2 cellular contexts compared by ENCODE assay signal in the genomic region with DNA sequence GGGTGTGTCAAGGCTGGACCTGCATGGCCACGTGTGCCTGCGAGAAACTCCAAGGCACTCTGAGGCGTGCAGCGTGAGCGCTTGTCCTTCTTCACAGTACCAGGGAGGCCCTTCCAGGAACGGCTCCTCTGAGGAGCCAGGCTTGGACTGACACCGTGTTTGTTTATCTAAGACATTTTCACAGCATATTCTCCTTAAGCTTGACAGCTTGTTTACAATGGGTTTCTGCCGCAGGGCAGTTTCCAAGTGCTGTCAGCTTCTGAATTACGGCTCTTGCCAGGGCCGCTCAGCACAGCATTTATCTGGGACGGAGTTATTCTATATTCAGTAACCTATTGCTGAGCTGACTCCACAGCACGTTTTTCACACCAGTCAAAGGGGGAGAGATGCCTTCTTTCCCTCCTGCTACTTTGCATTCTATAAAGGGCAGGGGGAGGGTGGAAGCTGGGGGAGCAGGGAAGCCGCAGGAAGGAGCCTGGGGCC.
TF ChIP-seq lines count a peak whose summit lies in the region.

No MANE protein-coding gene starts in this region.

TF ChIP-seq in GM23338, 12 proteins besides CTCF, POLR2A, EP300 and RAD21 (continues in another document):
- TF ChIP-seq EZH2 (IDR thresholded peaks at IDR 0.05; ENCODE audit: low read depth, unreplicated experiment) (no peak), ZNF114 (CRISPR knock-in tag; IDR thresholded peaks at IDR 0.05) (no peak), NANOG (IDR thresholded peaks at IDR 0.05; ENCODE audit: borderline replicate concordance) (no peak), STAT1 (IDR thresholded peaks at IDR 0.05; ENCODE audit: unreplicated experiment) (no peak), JUNB (IDR thresholded peaks at IDR 0.05; ENCODE audit: unreplicated experiment) (no peak), POLR2AphosphoS5 (IDR thresholded peaks at IDR 0.05; ENCODE audit: low read depth) (no peak), ZNF331 (CRISPR knock-in tag; IDR thresholded peaks at IDR 0.05; ENCODE audit: low read depth) (no peak)
- TF ChIP-seq, protein P1, sequence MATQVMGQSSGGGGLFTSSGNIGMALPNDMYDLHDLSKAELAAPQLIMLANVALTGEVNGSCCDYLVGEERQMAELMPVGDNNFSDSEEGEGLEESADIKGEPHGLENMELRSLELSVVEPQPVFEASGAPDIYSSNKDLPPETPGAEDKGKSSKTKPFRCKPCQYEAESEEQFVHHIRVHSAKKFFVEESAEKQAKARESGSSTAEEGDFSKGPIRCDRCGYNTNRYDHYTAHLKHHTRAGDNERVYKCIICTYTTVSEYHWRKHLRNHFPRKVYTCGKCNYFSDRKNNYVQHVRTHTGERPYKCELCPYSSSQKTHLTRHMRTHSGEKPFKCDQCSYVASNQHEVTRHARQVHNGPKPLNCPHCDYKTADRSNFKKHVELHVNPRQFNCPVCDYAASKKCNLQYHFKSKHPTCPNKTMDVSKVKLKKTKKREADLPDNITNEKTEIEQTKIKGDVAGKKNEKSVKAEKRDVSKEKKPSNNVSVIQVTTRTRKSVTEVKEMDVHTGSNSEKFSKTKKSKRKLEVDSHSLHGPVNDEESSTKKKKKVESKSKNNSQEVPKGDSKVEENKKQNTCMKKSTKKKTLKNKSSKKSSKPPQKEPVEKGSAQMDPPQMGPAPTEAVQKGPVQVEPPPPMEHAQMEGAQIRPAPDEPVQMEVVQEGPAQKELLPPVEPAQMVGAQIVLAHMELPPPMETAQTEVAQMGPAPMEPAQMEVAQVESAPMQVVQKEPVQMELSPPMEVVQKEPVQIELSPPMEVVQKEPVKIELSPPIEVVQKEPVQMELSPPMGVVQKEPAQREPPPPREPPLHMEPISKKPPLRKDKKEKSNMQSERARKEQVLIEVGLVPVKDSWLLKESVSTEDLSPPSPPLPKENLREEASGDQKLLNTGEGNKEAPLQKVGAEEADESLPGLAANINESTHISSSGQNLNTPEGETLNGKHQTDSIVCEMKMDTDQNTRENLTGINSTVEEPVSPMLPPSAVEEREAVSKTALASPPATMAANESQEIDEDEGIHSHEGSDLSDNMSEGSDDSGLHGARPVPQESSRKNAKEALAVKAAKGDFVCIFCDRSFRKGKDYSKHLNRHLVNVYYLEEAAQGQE (IDR thresholded peaks at IDR 0.05; ENCODE audit: unreplicated experiment): no peak
- TF ChIP-seq, protein P2, sequence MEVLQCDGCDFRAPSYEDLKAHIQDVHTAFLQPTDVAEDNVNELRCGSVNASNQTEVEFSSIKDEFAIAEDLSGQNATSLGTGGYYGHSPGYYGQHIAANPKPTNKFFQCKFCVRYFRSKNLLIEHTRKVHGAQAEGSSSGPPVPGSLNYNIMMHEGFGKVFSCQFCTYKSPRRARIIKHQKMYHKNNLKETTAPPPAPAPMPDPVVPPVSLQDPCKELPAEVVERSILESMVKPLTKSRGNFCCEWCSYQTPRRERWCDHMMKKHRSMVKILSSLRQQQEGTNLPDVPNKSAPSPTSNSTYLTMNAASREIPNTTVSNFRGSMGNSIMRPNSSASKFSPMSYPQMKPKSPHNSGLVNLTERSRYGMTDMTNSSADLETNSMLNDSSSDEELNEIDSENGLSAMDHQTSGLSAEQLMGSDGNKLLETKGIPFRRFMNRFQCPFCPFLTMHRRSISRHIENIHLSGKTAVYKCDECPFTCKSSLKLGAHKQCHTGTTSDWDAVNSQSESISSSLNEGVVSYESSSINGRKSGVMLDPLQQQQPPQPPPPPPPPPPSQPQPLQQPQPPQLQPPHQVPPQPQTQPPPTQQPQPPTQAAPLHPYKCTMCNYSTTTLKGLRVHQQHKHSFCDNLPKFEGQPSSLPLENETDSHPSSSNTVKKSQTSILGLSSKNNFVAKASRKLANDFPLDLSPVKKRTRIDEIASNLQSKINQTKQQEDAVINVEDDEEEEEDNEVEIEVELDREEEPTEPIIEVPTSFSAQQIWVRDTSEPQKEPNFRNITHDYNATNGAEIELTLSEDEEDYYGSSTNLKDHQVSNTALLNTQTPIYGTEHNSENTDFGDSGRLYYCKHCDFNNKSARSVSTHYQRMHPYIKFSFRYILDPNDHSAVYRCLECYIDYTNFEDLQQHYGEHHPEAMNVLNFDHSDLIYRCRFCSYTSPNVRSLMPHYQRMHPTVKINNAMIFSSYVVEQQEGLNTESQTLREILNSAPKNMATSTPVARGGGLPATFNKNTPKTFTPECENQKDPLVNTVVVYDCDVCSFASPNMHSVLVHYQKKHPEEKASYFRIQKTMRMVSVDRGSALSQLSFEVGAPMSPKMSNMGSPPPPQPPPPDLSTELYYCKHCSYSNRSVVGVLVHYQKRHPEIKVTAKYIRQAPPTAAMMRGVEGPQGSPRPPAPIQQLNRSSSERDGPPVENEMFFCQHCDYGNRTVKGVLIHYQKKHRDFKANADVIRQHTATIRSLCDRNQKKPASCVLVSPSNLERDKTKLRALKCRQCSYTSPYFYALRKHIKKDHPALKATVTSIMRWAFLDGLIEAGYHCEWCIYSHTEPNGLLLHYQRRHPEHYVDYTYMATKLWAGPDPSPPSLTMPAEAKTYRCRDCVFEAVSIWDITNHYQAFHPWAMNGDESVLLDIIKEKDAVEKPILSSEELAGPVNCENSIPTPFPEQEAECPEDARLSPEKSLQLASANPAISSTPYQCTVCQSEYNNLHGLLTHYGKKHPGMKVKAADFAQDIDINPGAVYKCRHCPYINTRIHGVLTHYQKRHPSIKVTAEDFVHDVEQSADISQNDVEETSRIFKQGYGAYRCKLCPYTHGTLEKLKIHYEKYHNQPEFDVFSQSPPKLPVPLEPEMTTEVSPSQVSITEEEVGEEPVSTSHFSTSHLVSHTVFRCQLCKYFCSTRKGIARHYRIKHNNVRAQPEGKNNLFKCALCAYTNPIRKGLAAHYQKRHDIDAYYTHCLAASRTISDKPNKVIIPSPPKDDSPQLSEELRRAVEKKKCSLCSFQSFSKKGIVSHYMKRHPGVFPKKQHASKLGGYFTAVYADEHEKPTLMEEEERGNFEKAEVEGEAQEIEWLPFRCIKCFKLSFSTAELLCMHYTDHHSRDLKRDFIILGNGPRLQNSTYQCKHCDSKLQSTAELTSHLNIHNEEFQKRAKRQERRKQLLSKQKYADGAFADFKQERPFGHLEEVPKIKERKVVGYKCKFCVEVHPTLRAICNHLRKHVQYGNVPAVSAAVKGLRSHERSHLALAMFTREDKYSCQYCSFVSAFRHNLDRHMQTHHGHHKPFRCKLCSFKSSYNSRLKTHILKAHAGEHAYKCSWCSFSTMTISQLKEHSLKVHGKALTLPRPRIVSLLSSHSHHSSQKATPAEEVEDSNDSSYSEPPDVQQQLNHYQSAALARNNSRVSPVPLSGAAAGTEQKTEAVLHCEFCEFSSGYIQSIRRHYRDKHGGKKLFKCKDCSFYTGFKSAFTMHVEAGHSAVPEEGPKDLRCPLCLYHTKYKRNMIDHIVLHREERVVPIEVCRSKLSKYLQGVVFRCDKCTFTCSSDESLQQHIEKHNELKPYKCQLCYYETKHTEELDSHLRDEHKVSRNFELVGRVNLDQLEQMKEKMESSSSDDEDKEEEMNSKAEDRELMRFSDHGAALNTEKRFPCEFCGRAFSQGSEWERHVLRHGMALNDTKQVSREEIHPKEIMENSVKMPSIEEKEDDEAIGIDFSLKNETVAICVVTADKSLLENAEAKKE (CRISPR knock-in tag; IDR thresholded peaks at IDR 0.05): no peak
- TF ChIP-seq, protein P3, sequence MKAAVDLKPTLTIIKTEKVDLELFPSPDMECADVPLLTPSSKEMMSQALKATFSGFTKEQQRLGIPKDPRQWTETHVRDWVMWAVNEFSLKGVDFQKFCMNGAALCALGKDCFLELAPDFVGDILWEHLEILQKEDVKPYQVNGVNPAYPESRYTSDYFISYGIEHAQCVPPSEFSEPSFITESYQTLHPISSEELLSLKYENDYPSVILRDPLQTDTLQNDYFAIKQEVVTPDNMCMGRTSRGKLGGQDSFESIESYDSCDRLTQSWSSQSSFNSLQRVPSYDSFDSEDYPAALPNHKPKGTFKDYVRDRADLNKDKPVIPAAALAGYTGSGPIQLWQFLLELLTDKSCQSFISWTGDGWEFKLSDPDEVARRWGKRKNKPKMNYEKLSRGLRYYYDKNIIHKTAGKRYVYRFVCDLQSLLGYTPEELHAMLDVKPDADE (IDR thresholded peaks at IDR 0.05): no peak

TF ChIP-seq in H1, 55 proteins besides CTCF, POLR2A, EP300 and RAD21 (continues in another document):
- no peak for TF ChIP-seq CBX8 (IDR thresholded peaks at IDR 0.05; ENCODE audit: borderline replicate concordance, low read depth, low read length)
- no peak for TF ChIP-seq CTBP2 (IDR thresholded peaks at IDR 0.05; ENCODE audit: borderline replicate concordance, insufficient read depth, insufficient read length, low read length)
- TF ChIP-seq TAF7 (optimal IDR thresholded peaks at IDR 0.05; ENCODE audit: borderline replicate concordance, low read depth, low read length): no peak
- TF ChIP-seq KDM1A (IDR thresholded peaks at IDR 0.05; ENCODE audit: borderline replicate concordance, low read length): no peak
- TF ChIP-seq, protein P4, sequence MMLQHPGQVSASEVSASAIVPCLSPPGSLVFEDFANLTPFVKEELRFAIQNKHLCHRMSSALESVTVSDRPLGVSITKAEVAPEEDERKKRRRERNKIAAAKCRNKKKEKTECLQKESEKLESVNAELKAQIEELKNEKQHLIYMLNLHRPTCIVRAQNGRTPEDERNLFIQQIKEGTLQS (IDR thresholded peaks at IDR 0.05; ENCODE audit: insufficient read depth, low read depth, low read length): no peak
- TF ChIP-seq CBX5 (IDR thresholded peaks at IDR 0.05; ENCODE audit: low read depth, low read length): no peak
- TF ChIP-seq, protein P5, sequence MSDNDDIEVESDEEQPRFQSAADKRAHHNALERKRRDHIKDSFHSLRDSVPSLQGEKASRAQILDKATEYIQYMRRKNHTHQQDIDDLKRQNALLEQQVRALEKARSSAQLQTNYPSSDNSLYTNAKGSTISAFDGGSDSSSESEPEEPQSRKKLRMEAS (IDR thresholded peaks at IDR 0.05): no peak
- TF ChIP-seq RFX5 (IDR thresholded peaks at IDR 0.05; ENCODE audit: borderline replicate concordance, low read depth, low read length): no peak
- no peak for TF ChIP-seq BACH1 (IDR thresholded peaks at IDR 0.05; ENCODE audit: low read length)
- no peak for TF ChIP-seq TAF1 (IDR thresholded peaks at IDR 0.05; ENCODE audit: low read depth, low read length)
- TF ChIP-seq, protein P6, sequence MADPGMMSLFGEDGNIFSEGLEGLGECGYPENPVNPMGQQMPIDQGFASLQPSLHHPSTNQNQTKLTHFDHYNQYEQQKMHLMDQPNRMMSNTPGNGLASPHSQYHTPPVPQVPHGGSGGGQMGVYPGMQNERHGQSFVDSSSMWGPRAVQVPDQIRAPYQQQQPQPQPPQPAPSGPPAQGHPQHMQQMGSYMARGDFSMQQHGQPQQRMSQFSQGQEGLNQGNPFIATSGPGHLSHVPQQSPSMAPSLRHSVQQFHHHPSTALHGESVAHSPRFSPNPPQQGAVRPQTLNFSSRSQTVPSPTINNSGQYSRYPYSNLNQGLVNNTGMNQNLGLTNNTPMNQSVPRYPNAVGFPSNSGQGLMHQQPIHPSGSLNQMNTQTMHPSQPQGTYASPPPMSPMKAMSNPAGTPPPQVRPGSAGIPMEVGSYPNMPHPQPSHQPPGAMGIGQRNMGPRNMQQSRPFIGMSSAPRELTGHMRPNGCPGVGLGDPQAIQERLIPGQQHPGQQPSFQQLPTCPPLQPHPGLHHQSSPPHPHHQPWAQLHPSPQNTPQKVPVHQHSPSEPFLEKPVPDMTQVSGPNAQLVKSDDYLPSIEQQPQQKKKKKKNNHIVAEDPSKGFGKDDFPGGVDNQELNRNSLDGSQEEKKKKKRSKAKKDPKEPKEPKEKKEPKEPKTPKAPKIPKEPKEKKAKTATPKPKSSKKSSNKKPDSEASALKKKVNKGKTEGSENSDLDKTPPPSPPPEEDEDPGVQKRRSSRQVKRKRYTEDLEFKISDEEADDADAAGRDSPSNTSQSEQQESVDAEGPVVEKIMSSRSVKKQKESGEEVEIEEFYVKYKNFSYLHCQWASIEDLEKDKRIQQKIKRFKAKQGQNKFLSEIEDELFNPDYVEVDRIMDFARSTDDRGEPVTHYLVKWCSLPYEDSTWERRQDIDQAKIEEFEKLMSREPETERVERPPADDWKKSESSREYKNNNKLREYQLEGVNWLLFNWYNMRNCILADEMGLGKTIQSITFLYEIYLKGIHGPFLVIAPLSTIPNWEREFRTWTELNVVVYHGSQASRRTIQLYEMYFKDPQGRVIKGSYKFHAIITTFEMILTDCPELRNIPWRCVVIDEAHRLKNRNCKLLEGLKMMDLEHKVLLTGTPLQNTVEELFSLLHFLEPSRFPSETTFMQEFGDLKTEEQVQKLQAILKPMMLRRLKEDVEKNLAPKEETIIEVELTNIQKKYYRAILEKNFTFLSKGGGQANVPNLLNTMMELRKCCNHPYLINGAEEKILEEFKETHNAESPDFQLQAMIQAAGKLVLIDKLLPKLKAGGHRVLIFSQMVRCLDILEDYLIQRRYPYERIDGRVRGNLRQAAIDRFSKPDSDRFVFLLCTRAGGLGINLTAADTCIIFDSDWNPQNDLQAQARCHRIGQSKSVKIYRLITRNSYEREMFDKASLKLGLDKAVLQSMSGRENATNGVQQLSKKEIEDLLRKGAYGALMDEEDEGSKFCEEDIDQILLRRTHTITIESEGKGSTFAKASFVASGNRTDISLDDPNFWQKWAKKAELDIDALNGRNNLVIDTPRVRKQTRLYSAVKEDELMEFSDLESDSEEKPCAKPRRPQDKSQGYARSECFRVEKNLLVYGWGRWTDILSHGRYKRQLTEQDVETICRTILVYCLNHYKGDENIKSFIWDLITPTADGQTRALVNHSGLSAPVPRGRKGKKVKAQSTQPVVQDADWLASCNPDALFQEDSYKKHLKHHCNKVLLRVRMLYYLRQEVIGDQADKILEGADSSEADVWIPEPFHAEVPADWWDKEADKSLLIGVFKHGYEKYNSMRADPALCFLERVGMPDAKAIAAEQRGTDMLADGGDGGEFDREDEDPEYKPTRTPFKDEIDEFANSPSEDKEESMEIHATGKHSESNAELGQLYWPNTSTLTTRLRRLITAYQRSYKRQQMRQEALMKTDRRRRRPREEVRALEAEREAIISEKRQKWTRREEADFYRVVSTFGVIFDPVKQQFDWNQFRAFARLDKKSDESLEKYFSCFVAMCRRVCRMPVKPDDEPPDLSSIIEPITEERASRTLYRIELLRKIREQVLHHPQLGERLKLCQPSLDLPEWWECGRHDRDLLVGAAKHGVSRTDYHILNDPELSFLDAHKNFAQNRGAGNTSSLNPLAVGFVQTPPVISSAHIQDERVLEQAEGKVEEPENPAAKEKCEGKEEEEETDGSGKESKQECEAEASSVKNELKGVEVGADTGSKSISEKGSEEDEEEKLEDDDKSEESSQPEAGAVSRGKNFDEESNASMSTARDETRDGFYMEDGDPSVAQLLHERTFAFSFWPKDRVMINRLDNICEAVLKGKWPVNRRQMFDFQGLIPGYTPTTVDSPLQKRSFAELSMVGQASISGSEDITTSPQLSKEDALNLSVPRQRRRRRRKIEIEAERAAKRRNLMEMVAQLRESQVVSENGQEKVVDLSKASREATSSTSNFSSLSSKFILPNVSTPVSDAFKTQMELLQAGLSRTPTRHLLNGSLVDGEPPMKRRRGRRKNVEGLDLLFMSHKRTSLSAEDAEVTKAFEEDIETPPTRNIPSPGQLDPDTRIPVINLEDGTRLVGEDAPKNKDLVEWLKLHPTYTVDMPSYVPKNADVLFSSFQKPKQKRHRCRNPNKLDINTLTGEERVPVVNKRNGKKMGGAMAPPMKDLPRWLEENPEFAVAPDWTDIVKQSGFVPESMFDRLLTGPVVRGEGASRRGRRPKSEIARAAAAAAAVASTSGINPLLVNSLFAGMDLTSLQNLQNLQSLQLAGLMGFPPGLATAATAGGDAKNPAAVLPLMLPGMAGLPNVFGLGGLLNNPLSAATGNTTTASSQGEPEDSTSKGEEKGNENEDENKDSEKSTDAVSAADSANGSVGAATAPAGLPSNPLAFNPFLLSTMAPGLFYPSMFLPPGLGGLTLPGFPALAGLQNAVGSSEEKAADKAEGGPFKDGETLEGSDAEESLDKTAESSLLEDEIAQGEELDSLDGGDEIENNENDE (IDR thresholded peaks at IDR 0.05; ENCODE audit: insufficient replicate concordance, low read length): no peak
- no peak for TF ChIP-seq JUND (IDR thresholded peaks at IDR 0.05; ENCODE audit: low read length)
- TF ChIP-seq CHD1 (IDR thresholded peaks at IDR 0.05; ENCODE audit: low read depth, low read length): no peak
